ENCODE assay signal across 7 cellular contexts in genomic region chr2:158034198-158034831, GRCh38.
DNase-seq lines count a peak whose midpoint lies in the region; ATAC-seq and TF ChIP-seq lines count a peak whose summit lies in the region.

No MANE protein-coding gene starts in this region.

- WGBS in heart right ventricle, 2 donors: 29 to 41% methylated on average over 7 of the region's 7 CpGs
- 38% methylated on average over 7 of the region's 7 CpGs for WGBS in smooth muscle cell (ENCODE audit: low lambda C conversion rate)

- H3K27ac ChIP-seq in heart right ventricle (no peak overlapping the region), smooth muscle cell (ENCODE audit: low read depth) (no peak overlapping the region)

- peak; percentile 26 for DNase-seq in GM04503 (ENCODE audit: low read depth)
- DNase-seq in HFF-Myc (ENCODE audit: extremely low read depth, low read depth): no peak
- peak; percentile 54 for DNase-seq in NCI-H2029 treated with DMSO at 0.1 percent for 48 hours (lab: John Stamatoyannopoulos, UW)
- peak; percentile 45 for DNase-seq in UCSD-AML1 (lab: John Stamatoyannopoulos, UW; ENCODE audit: unreplicated experiment)
- DNase-seq in heart right ventricle: peak in 1 of 2 donors; percentile 54
- DNase-seq in smooth muscle cell (lab: John Stamatoyannopoulos, UW; ENCODE audit: unreplicated experiment): no peak
- DNase-seq in central memory CD4-positive, alpha-beta T cell: no peak

- TF ChIP-seq CTCF in HFF-Myc (IDR thresholded peaks at IDR 0.05; ENCODE audit: low read depth, low read length, missing control alignments) (peak; percentile 45), heart right ventricle (IDR thresholded peaks at IDR 0.05) (peak; percentile 7 to 67 (median 52)), smooth muscle cell (IDR thresholded peaks at IDR 0.05; ENCODE audit: borderline replicate concordance, insufficient read depth, poor library complexity, severe bottlenecking) (peak; percentile 62)

- no peak overlapping the region for H3K4me2 ChIP-seq in smooth muscle cell

- H3K36me3 ChIP-seq in heart right ventricle (no peaks in the 10 kb centered on the region), smooth muscle cell (ENCODE audit: low read depth) (no peaks in the 10 kb centered on the region)

- H3F3A ChIP-seq in smooth muscle cell (ENCODE audit: low read depth): no peaks in the 10 kb centered on the region

- no peak overlapping the region for H2AFZ ChIP-seq in smooth muscle cell (ENCODE audit: low read depth)

- no peaks in the 10 kb centered on the region for H4K20me1 ChIP-seq in smooth muscle cell (ENCODE audit: low read depth)

- peaks cover 0 to 3% (median 0%) of the 10 kb centered on the region in 7 donors for H3K27me3 ChIP-seq in heart right ventricle
- peaks cover 27% of the 10 kb centered on the region for H3K27me3 ChIP-seq in smooth muscle cell (ENCODE audit: low read depth)

- H3K4me1 ChIP-seq in heart right ventricle (peaks cover 0 to 6% (median 0%) of the 10 kb centered on the region in 9 donors), smooth muscle cell (ENCODE audit: low read depth) (no peaks in the 10 kb centered on the region)

- no peaks in the 10 kb centered on the region for H3K79me2 ChIP-seq in smooth muscle cell (ENCODE audit: low read depth)

- peak; percentile 50 to 75 (median 68) for ATAC-seq in heart right ventricle

- H3K9me3 ChIP-seq in heart right ventricle: no peaks in the 10 kb centered on the region
- no peaks in the 10 kb centered on the region for H3K9me3 ChIP-seq in smooth muscle cell (replicated peaks; ENCODE audit: low read depth)

- H3K9ac ChIP-seq in smooth muscle cell (ENCODE audit: low read depth): no peak overlapping the region

- intact Hi-C loops in heart right ventricle (cut with DNase I): loop anchor here in 6 of 10 donors (1.0 to 10.0 kb wide), 9 partner anchors 130 to 720 kb away; partner anchors contain the start of genes CCDC148 (in 3 of the 6) and PKP4 (in 3 of the 6)

- no peak overlapping the region for H3K4me3 ChIP-seq in HFF-Myc (replicated peaks; ENCODE audit: low read depth, low read length)
- H3K4me3 ChIP-seq in heart right ventricle: no peak overlapping the region
- H3K4me3 ChIP-seq in smooth muscle cell: no peak overlapping the region

Comparison
In these comparisons a context has a peak if more than half of its experiments do, and no peak if none do; other contexts are left out.
1. DNase-seq: peak in GM04503 (single experiment), NCI-H2029 treated with DMSO at 0.1 percent for 48 hours (single experiment) and UCSD-AML1 (single experiment); none in HFF-Myc (single experiment), smooth muscle cell (single experiment) and central memory CD4-positive, alpha-beta T cell (single experiment).
2. Peak in every context shown above with its lines, with median percentiles within 50 percentile points of each other: CTCF ChIP-seq.